ENCODE assay signal across 19 cellular contexts in genomic region chr15:65213241-65213640, GRCh38. TPM values are rescaled to one million over a fixed set of nuclear protein-coding genes. Genes with fewer than 3 reads are reported as not detected.
"Had no signal": no experiment of that assay in that cellular context is flagged by ENCODE, and none has a peak within 500 bp of the region (broad histone marks: within the 10 kb centered on the region; RNA-seq: fewer than 3 reads in every experiment).

No MANE protein-coding gene starts in this region.

- H3K27me3 ChIP-seq: dorsolateral prefrontal cortex, foreskin keratinocyte, left lung, neutrophil, testis, transverse colon had no signal

- H3K4me1 ChIP-seq: foreskin keratinocyte had no signal

- H3K9me3 ChIP-seq: left lung, neutrophil, testis, transverse colon had no signal

- FAIRE-seq: bronchial epithelial cell, islet of Langerhans had no signal

- DNase-seq: cortex of kidney; dorsolateral prefrontal cortex; effector CD8-positive, alpha-beta T cell; foreskin keratinocyte; head of caudate nucleus; hippocampal formation; kidney glomerular epithelial cell; left lung; mesendoderm; naive thymus-derived CD4-positive, alpha-beta T cell; stimulated activated CD4-positive, alpha-beta T cell treated with anti-CD3 and anti-CD28 coated beads, Interleukin-4, amount 100 ng/mL, for 1 hour; stimulated activated CD8-positive, alpha-beta memory T cell treated with anti-CD3 and anti-CD28 coated beads, Interleukin-4, amount 100 ng/mL, for 48 hours; transverse colon had no signal

- H3K36me3 ChIP-seq: left lung, neutrophil, transverse colon had no signal

- H3K4me3 ChIP-seq: dorsolateral prefrontal cortex, left lung, testis, transverse colon had no signal

- H3K27ac ChIP-seq: dorsolateral prefrontal cortex, foreskin keratinocyte, left lung, neutrophil, transverse colon had no signal

RNA-seq across cellular contexts. Expression of gene CILP, which starts 2.0 kb away (rescaled TPM):
- total RNA-seq: foreskin keratinocyte, lung microvascular endothelial cell, pulmonary artery endothelial cell had no signal
- polyA plus RNA-seq: foreskin keratinocyte had no signal
